11 cellular contexts compared by ENCODE assay signal in the genomic region with DNA sequence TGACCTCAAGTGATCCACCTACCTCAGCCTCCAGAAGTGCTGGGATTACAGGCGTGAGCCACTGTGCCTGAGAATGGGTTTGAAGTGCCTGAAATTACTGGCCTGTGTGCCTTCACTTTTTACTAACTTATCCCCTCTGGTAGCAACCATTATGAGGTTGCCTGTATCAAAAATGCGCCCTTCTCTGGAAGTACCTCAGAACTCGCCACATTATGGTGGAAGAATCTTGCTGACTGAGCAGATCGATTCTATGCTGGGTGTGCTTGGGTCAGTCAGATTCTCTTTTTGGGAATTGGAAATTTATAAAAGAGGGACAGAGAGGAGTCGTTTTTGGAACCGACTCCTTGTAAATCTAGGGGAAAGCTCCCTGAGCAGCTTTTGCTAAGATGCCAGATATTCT. TPM values are rescaled to one million over a fixed set of nuclear protein-coding genes. Genes with fewer than 3 reads are reported as not detected.
"Had no signal": no experiment of that assay in that cellular context is flagged by ENCODE, and none has a peak within 500 bp of the region (broad histone marks: within the 10 kb centered on the region; RNA-seq: fewer than 3 reads in every experiment).

No MANE protein-coding gene starts in this region.

- H3K27ac Mint-ChIP-seq: HFFc6 had no signal

- H3K4me3 ChIP-seq: GM23248, HAP-1 had no signal

- H3K9me3 ChIP-seq: HAP-1 had no signal

- H3K4me1 ChIP-seq: HAP-1 had no signal

- ATAC-seq: HCT116 had no signal

- H3K27ac ChIP-seq: GM23248, HL-60 had no signal

- H3K4me3 Mint-ChIP-seq: HFFc6 had no signal

- H3K36me3 ChIP-seq: HAP-1 had no signal

- DNase-seq: GM23248, GOT3, H7, HFFc6, IMR-90, KBM-7 had no signal

RNA-seq across cellular contexts. Expression of gene LHCGR, which starts 8.2 kb away (rescaled TPM):
- total RNA-seq: GM23248, H4, H7, HFFc6, HT1080 had no signal
- polyA plus RNA-seq: GM23248 had no signal
